ENCODE assay signal across 3 cellular contexts in genomic region chr2:16156411-16156810, GRCh38.
"Had no signal": no experiment of that assay in that cellular context is flagged by ENCODE, and none has a peak within 500 bp of the region (broad histone marks: within the 10 kb centered on the region; RNA-seq: fewer than 3 reads in every experiment).

No MANE protein-coding gene starts in this region.

- H3K4me3 ChIP-seq: GM12878 had no signal

- DNase-seq: GDM1, GF-D8 had no signal
